ENCODE assay signal across 9 cellular contexts in the genomic region with DNA sequence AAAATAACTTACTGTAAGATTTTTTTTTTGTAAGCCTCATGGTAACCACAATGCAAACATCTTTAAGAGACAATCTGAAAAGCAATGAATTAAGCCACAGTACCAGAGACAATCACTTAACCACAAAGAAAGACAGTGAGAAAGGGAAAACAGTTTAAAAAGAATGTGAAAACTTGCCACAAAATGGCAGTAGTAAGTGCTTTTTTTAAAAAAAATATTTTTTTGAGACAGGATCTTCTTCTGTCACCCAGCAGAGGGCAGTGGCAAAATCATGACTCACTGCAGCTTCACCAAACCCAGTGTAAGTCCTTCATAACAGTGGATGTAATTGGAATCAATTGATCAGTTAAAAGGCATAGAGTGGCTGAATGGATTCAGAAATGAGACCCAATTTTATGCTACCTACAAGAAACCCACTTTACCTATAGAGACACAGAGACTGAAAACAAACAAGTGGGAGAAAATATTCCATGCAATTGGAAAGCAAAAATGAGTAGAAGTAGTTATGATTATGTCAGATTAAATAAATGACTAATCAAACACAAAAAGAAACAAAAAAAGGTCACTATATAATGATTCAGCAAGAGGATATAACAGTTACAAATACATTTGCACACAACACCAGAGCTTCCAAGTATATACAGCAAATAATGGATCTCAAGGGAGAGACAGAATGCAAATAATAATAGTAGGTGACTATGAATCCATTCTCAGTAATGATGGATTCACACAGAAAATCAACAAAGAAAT. TPM values are rescaled to one million over a fixed set of nuclear protein-coding genes. Genes with fewer than 3 reads are reported as not detected.
DNase-seq lines count a peak whose midpoint lies in the region; ATAC-seq, FAIRE-seq and TF ChIP-seq lines count a peak whose summit lies in the region.
"Had no signal": no experiment of that assay in that cellular context is flagged by ENCODE, and none has a peak within 500 bp of the region (broad histone marks: within the 10 kb centered on the region; RNA-seq: fewer than 3 reads in every experiment).

No MANE protein-coding gene starts in this region.

- H3K27me3 Mint-ChIP-seq in activated naive CD4-positive, alpha-beta T cell treated with anti-CD3 and anti-CD28 coated beads for 36 hours (ENCODE audit: low read depth), result no peaks in the 10 kb centered on the region

- no peak for ATAC-seq in GM21360 (IDR thresholded peaks at IDR 0.05; ENCODE audit: unreplicated experiment)

- H3K27ac ChIP-seq in ovary (no peak overlapping the region), RWPE1 (no peak overlapping the region)

- no peak for TF ChIP-seq CTCF in ovary (IDR thresholded peaks at IDR 0.05)
- TF ChIP-seq CTCF in RWPE1 (conservative IDR thresholded peaks at IDR 0.05; ENCODE audit: low read depth), result no peak

- no peak overlapping the region for H3K27ac Mint-ChIP-seq in activated naive CD4-positive, alpha-beta T cell treated with anti-CD3 and anti-CD28 coated beads for 36 hours

- no peak overlapping the region for H3K4me3 ChIP-seq in ovary

- H3K9me3 Mint-ChIP-seq in activated naive CD4-positive, alpha-beta T cell treated with anti-CD3 and anti-CD28 coated beads for 36 hours, result peaks cover 2% of the 10 kb centered on the region

- H3K4me1 Mint-ChIP-seq in activated naive CD4-positive, alpha-beta T cell treated with anti-CD3 and anti-CD28 coated beads for 36 hours (ENCODE audit: low read depth), result peaks cover 7% of the 10 kb centered on the region

- TF ChIP-seq POLR2A in ovary (IDR thresholded peaks at IDR 0.05), result no peak

- intact Hi-C loops in activated naive CD4-positive, alpha-beta T cell treated with anti-CD3 and anti-CD28 coated beads for 36 hours (cut with micrococcal nuclease), result loop anchor here (1.0 kb wide), 3 partner anchors 23 to 91 kb away; no protein-coding TSS in a partner anchor
- intact Hi-C loops in ovary (cut with DNase I), result no loop called here

- DNase-seq in GM18507 (ENCODE audit: extremely low spot score, insufficient read length, low read depth), result no peak
- DNase-seq in KBM-7, result peak; percentile 73
- DNase-seq in activated naive CD4-positive, alpha-beta T cell treated with anti-CD3 and anti-CD28 coated beads for 36 hours, result peak; percentile 49
- peak; percentile 64 for DNase-seq in renal cortical epithelial cell (ENCODE audit: low read depth)
- no peak for DNase-seq in inferior parietal cortex (ENCODE audit: extremely low spot score)
- no peak for DNase-seq in ovary
- DNase-seq in RWPE1 (ENCODE audit: low spot score), result no peak
- DNase-seq: NCI-H510A treated with DMSO at 0.1 percent for 48 hours had no signal

- FAIRE-seq in GM18507 (lab: Jason Lieb, UNC), result peak; percentile 62

- H3K27me3 ChIP-seq in ovary, result no peaks in the 10 kb centered on the region

- no peaks in the 10 kb centered on the region for H3K36me3 ChIP-seq in ovary

- H3K9me3 ChIP-seq in ovary, result no peaks in the 10 kb centered on the region

- CTCF ChIA-PET in activated naive CD4-positive, alpha-beta T cell treated with anti-CD3 and anti-CD28 coated beads for 36 hours (lab: Charles Lee), result interaction anchor here (0.7 to 1.4 kb wide), 2 partner anchors 10 to 32 kb away, joined by 3 read pairs; no protein-coding TSS in a partner anchor
- CTCF ChIA-PET in RWPE1 (lab: Yijun Ruan, JAX), result no interaction called here

- no peaks in the 10 kb centered on the region for H3K4me1 ChIP-seq in ovary (ENCODE audit: insufficient read depth)

- no peak for TF ChIP-seq EP300 in ovary (IDR thresholded peaks at IDR 0.05)

- in situ Hi-C loops in KBM-7 (cut with MboI; ENCODE audit: low pct_unique_long_range_greater_than_20kb, low sequenced_read_pairs), result no loop called here

- POLR2A ChIA-PET in RWPE1 (lab: Yijun Ruan, JAX; ENCODE audit: low non-redundant PET), result no interaction called here

- H3K36me3 Mint-ChIP-seq in activated naive CD4-positive, alpha-beta T cell treated with anti-CD3 and anti-CD28 coated beads for 36 hours (ENCODE audit: low read depth), result peaks cover 2% of the 10 kb centered on the region

- no peak overlapping the region for H3K4me3 Mint-ChIP-seq in activated naive CD4-positive, alpha-beta T cell treated with anti-CD3 and anti-CD28 coated beads for 36 hours

RNA-seq across cellular contexts. Expression of a gene that starts 21.9 kb away (rescaled TPM):
- total RNA-seq in activated naive CD4-positive, alpha-beta T cell treated with anti-CD3 and anti-CD28 coated beads for 36 hours, result 10 to 100 TPM; 11.5 to 11.9 TPM
- total RNA-seq in renal cortical epithelial cell, result 14.9 TPM in 1 of 2 replicates, not detected in the other
- total RNA-seq in ovary, result under 1 TPM in 1 of 7 donors, not detected in 6; 0.18 TPM
- not detected for polyA plus RNA-seq in ovary

Comparison
In these comparisons a context has a peak if more than half of its experiments do, and no peak if none do; other contexts are left out.
1. DNase-seq: peak in KBM-7 (single experiment), activated naive CD4-positive, alpha-beta T cell treated with anti-CD3 and anti-CD28 coated beads for 36 hours (single experiment) and renal cortical epithelial cell (single experiment); none in GM18507 (single experiment), inferior parietal cortex (single experiment), ovary (0 of 5) and RWPE1 (single experiment).